In genomic region chr5:26572486-26572885, GRCh38 we compare ENCODE assay signal across 20 cellular contexts.
"Had no signal": no experiment of that assay in that cellular context is flagged by ENCODE, and none has a peak within 500 bp of the region (broad histone marks: within the 10 kb centered on the region; RNA-seq: fewer than 3 reads in every experiment).

No MANE protein-coding gene starts in this region.

- H3K36me3 ChIP-seq: lower lobe of right lung, prostate gland, right atrium auricular region, thyroid gland had no signal

- ATAC-seq: activated CD8-positive, alpha-beta memory T cell treated with anti-CD3 and anti-CD28 coated beads, Interleukin-2, amount 10 ng/mL, durations not matched to agents 7 days and 5 days; effector memory CD8-positive, alpha-beta T cell; left colon; lower lobe of right lung; natural killer cell treated with Interleukin-12 subunit alpha and Interleukin-12 subunit beta and Interleukin-15 and Interleukin-18, amount 100 ng/mL, for 72 hours had no signal

- DNase-seq: activated B cell treated with CpG ODN at 0.5 μM for 24 hours; activated CD4-positive, alpha-beta memory T cell treated with anti-CD3 and anti-CD28 coated beads for 36 hours; activated CD4-positive, alpha-beta T cell treated with anti-CD3 and anti-CD28 coated beads for 4 hours; activated CD8-positive, alpha-beta memory T cell treated with anti-CD3 and anti-CD28 coated beads, Interleukin-2, amount 10 ng/mL, durations not matched to agents 7 days and 5 days; activated naive CD4-positive, alpha-beta T cell treated with Interleukin-2 at 50 U/mL for 16 hours; activated naive CD8-positive, alpha-beta T cell treated with anti-CD3 and anti-CD28 coated beads, Interleukin-2, amount 10 ng/mL, durations not matched to agents 7 days and 5 days; activated T-cell treated with anti-CD3 and anti-CD28 coated beads, Interleukin-2, amount 50 U/mL, for 1 hour; amygdala; effector memory CD8-positive, alpha-beta T cell; hippocampal formation; left colon; lower lobe of right lung; stimulated activated CD4-positive, alpha-beta T cell treated with anti-CD3 and anti-CD28 coated beads, Interleukin-12 subunit alpha, Interleukin-12 subunit beta, amount 100 ng/mL, for 4 hours; stimulated activated CD4-positive, alpha-beta T cell treated with anti-CD3 and anti-CD28 coated beads, Interleukin-1b, Interleukin-23, amount 100 ng/mL, for 48 hours; stimulated activated naive CD4-positive, alpha-beta T cell treated with Interleukin-2 at 50 U/mL for 16 hours; T-helper 9 cell; thyroid gland had no signal

- H3K4me1 ChIP-seq: lower lobe of right lung, prostate gland, right atrium auricular region, thyroid gland had no signal

- H3K27me3 ChIP-seq: right atrium auricular region, thyroid gland had no signal

- H3K4me3 ChIP-seq: lower lobe of right lung, prostate gland, right atrium auricular region, thyroid gland had no signal

- H3K9me3 ChIP-seq: lower lobe of right lung, prostate gland, right atrium auricular region, thyroid gland had no signal

- H3K27ac ChIP-seq: lower lobe of right lung, prostate gland, right atrium auricular region, thyroid gland had no signal
